In genomic region chr20:35404614-35405259, GRCh38 we compare ENCODE assay signal across 13 cellular contexts. TPM values are rescaled to one million over a fixed set of nuclear protein-coding genes. Genes with fewer than 3 reads are reported as not detected.
A peak's percentile ranks its signal among the peaks of the same experiment; 100 is the strongest.
DNase-seq lines count a peak whose midpoint lies in the region; ATAC-seq and FAIRE-seq lines count a peak whose summit lies in the region.
"Had no signal": no experiment of that assay in that cellular context is flagged by ENCODE, and none has a peak within 500 bp of the region (broad histone marks: within the 10 kb centered on the region; RNA-seq: fewer than 3 reads in every experiment).

No MANE protein-coding gene starts in this region.

- intact Hi-C loops in left colon (cut with DNase I, micrococcal nuclease) (no loop called here), cardiac septum (cut with DNase I) (no loop called here)

- FAIRE-seq in GM18507 (lab: Jason Lieb, UNC) = peak; percentile 88

- ATAC-seq in GM21528 (IDR thresholded peaks at IDR 0.05; ENCODE audit: low FRiP score, unreplicated experiment) (peak; percentile 63), left colon (peak; percentile 27), HG03378 (IDR thresholded peaks at IDR 0.05; ENCODE audit: unreplicated experiment) (no peak), GM19023 (IDR thresholded peaks at IDR 0.05; ENCODE audit: unreplicated experiment) (no peak)
- ATAC-seq: esophagus mucosa had no signal

- DNase-seq in GM18507 (ENCODE audit: extremely low spot score, insufficient read length, low read depth) = peak; percentile 14
- DNase-seq in NOMO-1 (lab: John Stamatoyannopoulos, UW; ENCODE audit: unreplicated experiment in 2 of 2) = peak; percentile 8 to 76
- DNase-seq in left colon = no peak
- no peak for DNase-seq in cardiac septum (ENCODE audit: low spot score)
- DNase-seq in foreskin melanocyte = no peak
- DNase-seq: COR-L47, MG63, NCI-H748 treated with DMSO at 0.1 percent for 48 hours had no signal

RNA-seq across cellular contexts. Expression of gene UQCC1, which starts 7.0 kb away (rescaled TPM):
- total RNA-seq in left colon (10 to 100 TPM; 57.2 to 63.1 TPM), cardiac septum (71.0 TPM)

RNA-seq across cellular contexts. Expression of gene GDF5, which starts 33.3 kb away (rescaled TPM):
- total RNA-seq in left colon (under 1 TPM in 1 of 2 donors, not detected in 1; 0.47 TPM), cardiac septum (not detected)
- total RNA-seq: esophagus mucosa; T-helper 2 cell treated with Interferon-gamma antibody and Interleukin-4, amounts not matched to agents 100 ng/mL and 5 ng/mL, for 36 hours had no signal

RNA-seq across cellular contexts. Expression of gene CEP250, which starts 50.7 kb away (rescaled TPM):
- 10 to 100 TPM; 22.5 to 23.2 TPM for total RNA-seq in left colon
- total RNA-seq in cardiac septum = 14.9 TPM

Comparison
In these comparisons a context has a peak if more than half of its experiments do, and no peak if none do; other contexts are left out.
1. DNase-seq: peak in GM18507 (single experiment) and NOMO-1 (2 of 2); none in left colon (0 of 2), cardiac septum (single experiment) and foreskin melanocyte (single experiment).
2. ATAC-seq: peak in GM21528 (single experiment) and left colon (single experiment); none in HG03378 (single experiment) and GM19023 (single experiment).